8 cellular contexts compared by ENCODE assay signal in genomic region chr3:154758109-154758868, GRCh38.
DNase-seq lines count a peak whose midpoint lies in the region; ATAC-seq and TF ChIP-seq lines count a peak whose summit lies in the region.

No MANE protein-coding gene starts in this region.

- no peaks in the 10 kb centered on the region for H3K27me3 ChIP-seq in BJ (ENCODE audit: control insufficient read depth, insufficient read depth, low read length)

- H3K27ac Mint-ChIP-seq in activated T-helper 1 cell treated with anti-CD3 and anti-CD28 coated beads, Interleukin-12 subunit alpha, Interleukin-12 subunit beta, Interleukin-2, Interleukin-4 antibody, amounts not matched to agents 30 ng/mL and 10 ng/mL and 1 ng/mL, durations not matched to agents 14 hours and 24 hours and 36 hours = no peak overlapping the region
- H3K27ac Mint-ChIP-seq in activated T-helper 2 cell treated with anti-CD3 and anti-CD28 coated beads, Interferon-gamma antibody, Interleukin-2, Interleukin-4, amounts not matched to agents 10 μg/mL and 5 μg/mL and 100 μg/mL, durations not matched to agents 14 hours and 24 hours and 36 hours = no peak overlapping the region

- in situ Hi-C loops in KBM-7 (cut with MboI; ENCODE audit: low pct_unique_long_range_greater_than_20kb, low sequenced_read_pairs) = loop anchor here (25.0 kb wide), 1 partner anchor 554 kb away; no protein-coding TSS in a partner anchor

- POLR2A ChIA-PET in BJ (lab: Charles Lee) = interaction anchor here (0.6 kb wide), 1 partner anchor 306 kb away, joined by 7 read pairs; no protein-coding TSS in a partner anchor

- DNase-seq in BJ (ENCODE audit: low read depth) (peak; percentile 19), KBM-7 (peak; percentile 51), SKM-1 (lab: John Stamatoyannopoulos, UW; ENCODE audit: unreplicated experiment) (peak; percentile 19), inferior parietal cortex (ENCODE audit: extremely low spot score) (peak; percentile 36)
- DNase-seq in activated T-helper 1 cell treated with anti-CD3 and anti-CD28 coated beads, Interleukin-12 subunit alpha, Interleukin-12 subunit beta, Interleukin-2, Interleukin-4 antibody, amounts not matched to agents 30 ng/mL and 10 ng/mL and 1 ng/mL, durations not matched to agents 14 hours and 24 hours and 36 hours (ENCODE audit: low spot score) = no peak
- DNase-seq in activated T-helper 2 cell treated with anti-CD3 and anti-CD28 coated beads, Interferon-gamma antibody, Interleukin-2, Interleukin-4, amounts not matched to agents 10 μg/mL and 5 μg/mL and 100 μg/mL, durations not matched to agents 14 hours and 24 hours and 36 hours (ENCODE audit: low spot score) = no peak

- intact Hi-C loops in activated T-helper 1 cell treated with anti-CD3 and anti-CD28 coated beads, Interleukin-12 subunit alpha, Interleukin-12 subunit beta, Interleukin-2, Interleukin-4 antibody, amounts not matched to agents 30 ng/mL and 10 ng/mL and 1 ng/mL, durations not matched to agents 14 hours and 24 hours and 36 hours (cut with micrococcal nuclease) = loop anchor here (10.0 kb wide), 1 partner anchor 947 kb away; no protein-coding TSS in a partner anchor
- intact Hi-C loops in activated T-helper 2 cell treated with anti-CD3 and anti-CD28 coated beads, Interferon-gamma antibody, Interleukin-2, Interleukin-4, amounts not matched to agents 10 μg/mL and 5 μg/mL and 100 μg/mL, durations not matched to agents 14 hours and 24 hours and 36 hours (cut with micrococcal nuclease) = no loop called here

- H3K4me3 ChIP-seq in BJ (ENCODE audit: low read depth, low read length) = no peak overlapping the region

- H3K27me3 Mint-ChIP-seq in activated T-helper 1 cell treated with anti-CD3 and anti-CD28 coated beads, Interleukin-12 subunit alpha, Interleukin-12 subunit beta, Interleukin-2, Interleukin-4 antibody, amounts not matched to agents 30 ng/mL and 10 ng/mL and 1 ng/mL, durations not matched to agents 14 hours and 24 hours and 36 hours (ENCODE audit: insufficient read depth) = no peaks in the 10 kb centered on the region
- no peaks in the 10 kb centered on the region for H3K27me3 Mint-ChIP-seq in activated T-helper 2 cell treated with anti-CD3 and anti-CD28 coated beads, Interferon-gamma antibody, Interleukin-2, Interleukin-4, amounts not matched to agents 10 μg/mL and 5 μg/mL and 100 μg/mL, durations not matched to agents 14 hours and 24 hours and 36 hours (ENCODE audit: low read depth)

- H3K36me3 Mint-ChIP-seq in activated T-helper 1 cell treated with anti-CD3 and anti-CD28 coated beads, Interleukin-12 subunit alpha, Interleukin-12 subunit beta, Interleukin-2, Interleukin-4 antibody, amounts not matched to agents 30 ng/mL and 10 ng/mL and 1 ng/mL, durations not matched to agents 14 hours and 24 hours and 36 hours (ENCODE audit: low read depth) = no peaks in the 10 kb centered on the region
- no peaks in the 10 kb centered on the region for H3K36me3 Mint-ChIP-seq in activated T-helper 2 cell treated with anti-CD3 and anti-CD28 coated beads, Interferon-gamma antibody, Interleukin-2, Interleukin-4, amounts not matched to agents 10 μg/mL and 5 μg/mL and 100 μg/mL, durations not matched to agents 14 hours and 24 hours and 36 hours (ENCODE audit: low read depth)

- H3K9me3 Mint-ChIP-seq in activated T-helper 1 cell treated with anti-CD3 and anti-CD28 coated beads, Interleukin-12 subunit alpha, Interleukin-12 subunit beta, Interleukin-2, Interleukin-4 antibody, amounts not matched to agents 30 ng/mL and 10 ng/mL and 1 ng/mL, durations not matched to agents 14 hours and 24 hours and 36 hours = no peaks in the 10 kb centered on the region
- H3K9me3 Mint-ChIP-seq in activated T-helper 2 cell treated with anti-CD3 and anti-CD28 coated beads, Interferon-gamma antibody, Interleukin-2, Interleukin-4, amounts not matched to agents 10 μg/mL and 5 μg/mL and 100 μg/mL, durations not matched to agents 14 hours and 24 hours and 36 hours = no peaks in the 10 kb centered on the region

- H3K4me3 Mint-ChIP-seq in activated T-helper 1 cell treated with anti-CD3 and anti-CD28 coated beads, Interleukin-12 subunit alpha, Interleukin-12 subunit beta, Interleukin-2, Interleukin-4 antibody, amounts not matched to agents 30 ng/mL and 10 ng/mL and 1 ng/mL, durations not matched to agents 14 hours and 24 hours and 36 hours = no peak overlapping the region
- no peak overlapping the region for H3K4me3 Mint-ChIP-seq in activated T-helper 2 cell treated with anti-CD3 and anti-CD28 coated beads, Interferon-gamma antibody, Interleukin-2, Interleukin-4, amounts not matched to agents 10 μg/mL and 5 μg/mL and 100 μg/mL, durations not matched to agents 14 hours and 24 hours and 36 hours (ENCODE audit: low read depth)

- H3K4me1 Mint-ChIP-seq in activated T-helper 1 cell treated with anti-CD3 and anti-CD28 coated beads, Interleukin-12 subunit alpha, Interleukin-12 subunit beta, Interleukin-2, Interleukin-4 antibody, amounts not matched to agents 30 ng/mL and 10 ng/mL and 1 ng/mL, durations not matched to agents 14 hours and 24 hours and 36 hours (ENCODE audit: low read depth) = no peaks in the 10 kb centered on the region
- H3K4me1 Mint-ChIP-seq in activated T-helper 2 cell treated with anti-CD3 and anti-CD28 coated beads, Interferon-gamma antibody, Interleukin-2, Interleukin-4, amounts not matched to agents 10 μg/mL and 5 μg/mL and 100 μg/mL, durations not matched to agents 14 hours and 24 hours and 36 hours (ENCODE audit: low read depth) = no peaks in the 10 kb centered on the region

- ATAC-seq in HG03045 (IDR thresholded peaks at IDR 0.05; ENCODE audit: unreplicated experiment) = no peak
- no peak for ATAC-seq in HG03521 (IDR thresholded peaks at IDR 0.05; ENCODE audit: unreplicated experiment)

- CTCF ChIA-PET in BJ (lab: Yijun Ruan, JAX) = interaction anchor here (0.6 to 1.8 kb wide), 5 partner anchors 146 to 607 kb away, joined by 3 to 4 read pairs (median 3); no protein-coding TSS in a partner anchor

- H3K36me3 ChIP-seq in BJ (ENCODE audit: control insufficient read depth, insufficient read depth, low read length) = no peaks in the 10 kb centered on the region

- TF ChIP-seq CTCF in BJ (IDR thresholded peaks at IDR 0.05; ENCODE audit: insufficient read depth, low read depth, low read length) = peak; percentile 42

Comparison
In these comparisons a context has a peak if more than half of its experiments do, and no peak if none do; other contexts are left out.
1. DNase-seq: peak in BJ (single experiment), KBM-7 (single experiment), SKM-1 (single experiment) and inferior parietal cortex (single experiment); none in activated T-helper 1 cell treated with anti-CD3 and anti-CD28 coated beads, Interleukin-12 subunit alpha, Interleukin-12 subunit beta, Interleukin-2, Interleukin-4 antibody, amounts not matched to agents 30 ng/mL and 10 ng/mL and 1 ng/mL, durations not matched to agents 14 hours and 24 hours and 36 hours (single experiment) and activated T-helper 2 cell treated with anti-CD3 and anti-CD28 coated beads, Interferon-gamma antibody, Interleukin-2, Interleukin-4, amounts not matched to agents 10 μg/mL and 5 μg/mL and 100 μg/mL, durations not matched to agents 14 hours and 24 hours and 36 hours (single experiment).